In genomic region chr6:143449731-143450452, GRCh38 we compare ENCODE assay signal across 8 cellular contexts. TPM values are rescaled to one million over a fixed set of nuclear protein-coding genes. Genes with fewer than 3 reads are reported as not detected.
A peak's percentile ranks its signal among the peaks of the same experiment; 100 is the strongest.
DNase-seq lines count a peak whose midpoint lies in the region; ATAC-seq, FAIRE-seq and TF ChIP-seq lines count a peak whose summit lies in the region.

No MANE protein-coding gene starts in this region.

- FAIRE-seq in frontal cortex (lab: Jason Lieb, UNC): no peak

- H3K27ac Mint-ChIP-seq in activated naive CD8-positive, alpha-beta T cell treated with anti-CD3 and anti-CD28 coated beads for 36 hours: peak overlapping the region; percentile 99

- peaks cover 31% of the 10 kb centered on the region for H3K36me3 Mint-ChIP-seq in activated naive CD8-positive, alpha-beta T cell treated with anti-CD3 and anti-CD28 coated beads for 36 hours

- no peak for TF ChIP-seq CTCF in retinal pigment epithelial cell (conservative IDR thresholded peaks at IDR 0.05; ENCODE audit: low read depth, low read length)

- peaks cover 1% of the 10 kb centered on the region for H3K9me3 Mint-ChIP-seq in activated naive CD8-positive, alpha-beta T cell treated with anti-CD3 and anti-CD28 coated beads for 36 hours

- peaks cover 47% of the 10 kb centered on the region for H3K4me1 Mint-ChIP-seq in activated naive CD8-positive, alpha-beta T cell treated with anti-CD3 and anti-CD28 coated beads for 36 hours

- DNase-seq in Right ventricle myocardium superior (peak; percentile 42), Right ventricle myocardium inferior (ENCODE audit: missing footprints) (no peak), OCI-M2 (lab: John Stamatoyannopoulos, UW; ENCODE audit: unreplicated experiment) (peak; percentile 49), left ventricle myocardium superior (peak; percentile 29), retinal pigment epithelial cell (ENCODE audit: low read depth) (no peak), frontal cortex (ENCODE audit: low spot score in 2 of 2) (no peak)
- peak; percentile 41 for DNase-seq in activated naive CD8-positive, alpha-beta T cell treated with anti-CD3 and anti-CD28 coated beads for 36 hours

- H3K27me3 Mint-ChIP-seq in activated naive CD8-positive, alpha-beta T cell treated with anti-CD3 and anti-CD28 coated beads for 36 hours: no peaks in the 10 kb centered on the region

- peak overlapping the region; percentile 98 for H3K4me3 Mint-ChIP-seq in activated naive CD8-positive, alpha-beta T cell treated with anti-CD3 and anti-CD28 coated beads for 36 hours

- peak overlapping the region; percentile 90 for H3K4me3 ChIP-seq in retinal pigment epithelial cell (ENCODE audit: low read length)

- peak; percentile 13 for ATAC-seq in Right ventricle myocardium superior (ENCODE audit: poor library complexity)
- no peak for ATAC-seq in Right ventricle myocardium inferior
- ATAC-seq in HG02943 (IDR thresholded peaks at IDR 0.05; ENCODE audit: low read depth, unreplicated experiment): peak; percentile 0
- peak; percentile 8 for ATAC-seq in left ventricle myocardium superior

- intact Hi-C loops in Right ventricle myocardium superior (cut with DNase I): no loop called here
- intact Hi-C loops in Right ventricle myocardium inferior (cut with DNase I): no loop called here
- intact Hi-C loops in left ventricle myocardium superior (cut with micrococcal nuclease): no loop called here

RNA-seq across cellular contexts. Expression of gene ADAT2, which starts 0.6 kb away (rescaled TPM):
- total RNA-seq in Right ventricle myocardium superior: 1.4 TPM
- 1.5 TPM for total RNA-seq in Right ventricle myocardium inferior
- total RNA-seq in activated naive CD8-positive, alpha-beta T cell treated with anti-CD3 and anti-CD28 coated beads for 36 hours: 10 to 100 TPM; 29.6 to 31.6 TPM
- total RNA-seq in left ventricle myocardium superior: 1.9 TPM
- 4.5 TPM for total RNA-seq in frontal cortex

RNA-seq across cellular contexts. Expression of gene PEX3, which starts 0.7 kb away (rescaled TPM):
- 17.9 TPM for total RNA-seq in Right ventricle myocardium superior
- 19.9 TPM for total RNA-seq in Right ventricle myocardium inferior
- total RNA-seq in activated naive CD8-positive, alpha-beta T cell treated with anti-CD3 and anti-CD28 coated beads for 36 hours: 10 to 100 TPM; 29.3 to 31.3 TPM
- 21.7 TPM for total RNA-seq in left ventricle myocardium superior
- total RNA-seq in frontal cortex: 33.8 TPM

Comparison
In these comparisons a context has a peak if more than half of its experiments do, and no peak if none do; other contexts are left out.
1. DNase-seq: peak in Right ventricle myocardium superior (single experiment), OCI-M2 (single experiment), activated naive CD8-positive, alpha-beta T cell treated with anti-CD3 and anti-CD28 coated beads for 36 hours (single experiment) and left ventricle myocardium superior (single experiment); none in Right ventricle myocardium inferior (single experiment), retinal pigment epithelial cell (single experiment) and frontal cortex (0 of 2).